In genomic region chr14:81436296-81437138, GRCh38 we compare ENCODE assay signal across 1 cellular context.
TF ChIP-seq lines count a peak whose summit lies in the region.

No MANE protein-coding gene starts in this region.

TF ChIP-seq in WTC11, 78 proteins besides CTCF, POLR2A, EP300 and RAD21 (continued from another document):
- TF ChIP-seq SMAD3 (CRISPR knock-in tag; IDR thresholded peaks at IDR 0.05; ENCODE audit: borderline replicate concordance) (0 out of 2 replicates have a peak, but pooled peaks have one; percentile 57), ZNF512 (CRISPR knock-in tag; IDR thresholded peaks at IDR 0.05; ENCODE audit: borderline replicate concordance) (no peak), ERG (CRISPR knock-in tag; IDR thresholded peaks at IDR 0.05) (no peak), ELF4 (CRISPR knock-in tag; IDR thresholded peaks at IDR 0.05; ENCODE audit: low read depth) (peak; percentile 32; the same call in 1 of the 2 replicates), FOXK1 (CRISPR knock-in tag; IDR thresholded peaks at IDR 0.05) (no peak), KAT7 (CRISPR knock-in tag; IDR thresholded peaks at IDR 0.05; ENCODE audit: borderline replicate concordance) (no peak), OVOL2 (CRISPR knock-in tag; IDR thresholded peaks at IDR 0.05; ENCODE audit: borderline replicate concordance) (no peak), EMX1 (CRISPR knock-in tag; IDR thresholded peaks at IDR 0.05) (no peak), IRF2 (CRISPR knock-in tag; IDR thresholded peaks at IDR 0.05; ENCODE audit: borderline replicate concordance, low read depth) (no peak), AFF4 (CRISPR knock-in tag; IDR thresholded peaks at IDR 0.05; ENCODE audit: borderline replicate concordance) (no peak), FOXJ3 (CRISPR knock-in tag; IDR thresholded peaks at IDR 0.05; ENCODE audit: borderline replicate concordance) (no peak), E2F1 (CRISPR knock-in tag; IDR thresholded peaks at IDR 0.05) (no peak), ZNF423 (CRISPR knock-in tag; IDR thresholded peaks at IDR 0.05) (peak; percentile 72; the same call in 1 of the 2 replicates), ZNF416 (CRISPR knock-in tag; IDR thresholded peaks at IDR 0.05) (no peak), ETV6 (CRISPR knock-in tag; IDR thresholded peaks at IDR 0.05) (0 out of 2 replicates have a peak, but pooled peaks have one; percentile 20), STAT6 (CRISPR knock-in tag; conservative IDR thresholded peaks at IDR 0.05; ENCODE audit: low read depth) (no peak), ZNF121 (CRISPR knock-in tag; IDR thresholded peaks at IDR 0.05) (no peak), ARID4B (CRISPR knock-in tag; IDR thresholded peaks at IDR 0.05; ENCODE audit: borderline replicate concordance) (0 out of 2 replicates have a peak, but pooled peaks have one; percentile 34), PRDM15 (CRISPR knock-in tag; IDR thresholded peaks at IDR 0.05) (no peak), MLX (CRISPR knock-in tag; IDR thresholded peaks at IDR 0.05) (no peak), ZBTB21 (CRISPR knock-in tag; IDR thresholded peaks at IDR 0.05; ENCODE audit: borderline replicate concordance) (peak; percentile 16; the same call in 1 of the 2 replicates)
